ENCODE assay signal across 8 cellular contexts in the genomic region with DNA sequence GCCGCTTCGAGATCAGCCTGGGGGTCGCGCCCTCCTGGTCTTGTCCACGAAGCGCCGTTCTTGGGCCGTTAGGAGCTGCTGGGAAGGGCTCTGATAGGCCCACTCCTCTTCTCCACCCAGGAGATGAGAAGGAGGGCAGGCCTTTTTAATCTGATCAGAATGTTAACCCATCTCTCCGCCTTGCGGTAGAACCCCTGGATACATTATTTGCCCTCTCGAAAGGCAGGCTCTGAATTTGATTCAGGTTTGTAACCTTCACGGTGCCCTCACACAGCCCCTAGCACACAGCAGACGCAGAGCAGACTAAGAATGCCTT. TPM values are rescaled to one million over a fixed set of nuclear protein-coding genes. Genes with fewer than 3 reads are reported as not detected.
DNase-seq lines count a peak whose midpoint lies in the region; ATAC-seq and TF ChIP-seq lines count a peak whose summit lies in the region.

A gene (plus strand): TSS at position 43 of the 316 bp plus-strand sequence. CDS start 9,741 bp downstream, outside the sequence.

- H3K27me3 Mint-ChIP-seq in T-helper 17 cell: peaks cover 4% of the 10 kb centered on the region

- peaks cover 3% of the 10 kb centered on the region for H3K79me2 ChIP-seq in trophoblast cell (ENCODE audit: control insufficient read depth, insufficient read depth, low read length, poor library complexity)

- WGBS in trophoblast cell (ENCODE audit: extremely low coverage, insufficient coverage, insufficient read length): no CpG with 5 or more reads among the region's 13 CpGs

- ATAC-seq in T-helper 17 cell (no peak), GM21423 (IDR thresholded peaks at IDR 0.05; ENCODE audit: unreplicated experiment) (no peak), GM19035 (IDR thresholded peaks at IDR 0.05; ENCODE audit: unreplicated experiment) (no peak)

- no peak within 1 kb of the TSS for H3K23ac ChIP-seq in trophoblast cell (ENCODE audit: low read length)

- no peaks in the 10 kb centered on the region for H3K36me3 ChIP-seq in trophoblast cell (ENCODE audit: control insufficient read depth in 1 of 2, insufficient read depth in 2 of 2, low read length in 2 of 2)

- peak within 1 kb of the TSS; percentile 91 for H2BK120ac ChIP-seq in trophoblast cell (ENCODE audit: insufficient read depth, low read length, poor library complexity)

- H3K9ac ChIP-seq in trophoblast cell (ENCODE audit: low read length): peak within 1 kb of the TSS; percentile 20

- H3K4me3 Mint-ChIP-seq in T-helper 17 cell: peak within 1 kb of the TSS; percentile 88

- H2AK5ac ChIP-seq in trophoblast cell (ENCODE audit: low read length): no peak within 1 kb of the TSS

- in situ Hi-C loops in G401 (cut with HindIII; ENCODE audit: low sequenced_read_pairs): no loop called here

- DNase-seq in G401 (ENCODE audit: low spot score): peak; percentile 13
- DNase-seq in T-helper 17 cell: no peak
- DNase-seq in fibroblast of the aortic adventitia (ENCODE audit: low read depth): no peak
- peak in 1 of 2 donors; percentile 71 for DNase-seq in trophoblast cell
- no peak for DNase-seq in kidney glomerular epithelial cell (lab: John Stamatoyannopoulos, UW)
- DNase-seq in stimulated activated CD4-positive, alpha-beta T cell treated with anti-CD3 and anti-CD28 coated beads, Interleukin-12 subunit alpha, Interleukin-12 subunit beta, amount 100 ng/mL, for 4 hours: no peak

- peaks cover 8% of the 10 kb centered on the region for H3K79me1 ChIP-seq in trophoblast cell (ENCODE audit: low read length)

- peaks cover 9% of the 10 kb centered on the region for H3K4me1 Mint-ChIP-seq in T-helper 17 cell

- peak within 1 kb of the TSS; percentile 64 for H3K4me2 ChIP-seq in trophoblast cell (ENCODE audit: low read length)

- no peaks in the 10 kb centered on the region for H3K27me3 ChIP-seq in trophoblast cell (ENCODE audit: insufficient read depth, low read length)

- H3K4me1 ChIP-seq in trophoblast cell (ENCODE audit: control insufficient read depth in 1 of 2, insufficient read depth in 2 of 2, low read length in 2 of 2): peaks cover 4 to 5% of the 10 kb centered on the region in 2 experiments

- H3K4ac ChIP-seq in trophoblast cell (ENCODE audit: low read depth, low read length): peak within 1 kb of the TSS; percentile 69

- H3K27ac ChIP-seq in trophoblast cell (ENCODE audit: low read depth, low read length): peak within 1 kb of the TSS; percentile 28

- peaks cover 2% of the 10 kb centered on the region for H3K36me3 Mint-ChIP-seq in T-helper 17 cell (ENCODE audit: low read depth)

- H3K9me3 ChIP-seq in T-helper 17 cell (ENCODE audit: control insufficient read depth, low read length, poor library complexity, severe bottlenecking) (no peaks in the 10 kb centered on the region), trophoblast cell (ENCODE audit: insufficient read depth, low read depth, low read length) (peaks cover 3% of the 10 kb centered on the region)

- H2BK5ac ChIP-seq in trophoblast cell (ENCODE audit: low read depth, low read length, poor library complexity): peak within 1 kb of the TSS; percentile 81

- peak within 1 kb of the TSS; percentile 92 for H4K12ac ChIP-seq in trophoblast cell (ENCODE audit: low read depth, low read length)

- H3K4me3 ChIP-seq in fibroblast of the aortic adventitia (ENCODE audit: low read depth, low read length) (peak within 1 kb of the TSS; percentile 80), trophoblast cell (ENCODE audit: low read depth, low read length) (peak within 1 kb of the TSS; percentile 57)

- TF ChIP-seq CTCF in fibroblast of the aortic adventitia (IDR thresholded peaks at IDR 0.05; ENCODE audit: insufficient read depth, low read length): no peak

- peak within 1 kb of the TSS; percentile 87 for H2BK12ac ChIP-seq in trophoblast cell (ENCODE audit: low read length)

- peak within 1 kb of the TSS; percentile 94 for H4K91ac ChIP-seq in trophoblast cell (ENCODE audit: low read depth, low read length)

- H3K14ac ChIP-seq in trophoblast cell (ENCODE audit: low read length): peak within 1 kb of the TSS; percentile 95

- H2AFZ ChIP-seq in trophoblast cell (ENCODE audit: insufficient read depth, low read length, poor library complexity): peak within 1 kb of the TSS; percentile 81

- peak within 1 kb of the TSS; percentile 94 for H3K27ac Mint-ChIP-seq in T-helper 17 cell

- H4K8ac ChIP-seq in trophoblast cell (ENCODE audit: low read depth, low read length): peak within 1 kb of the TSS; percentile 96

- H3K18ac ChIP-seq in trophoblast cell (ENCODE audit: low read length): peak within 1 kb of the TSS; percentile 96

RNA-seq across cellular contexts. Expression of the gene that starts here (rescaled TPM):
- not detected in 2 replicates for total RNA-seq in G401 (2014; rRNA removed; shearing (Covaris generic))
- total RNA-seq in T-helper 17 cell (under 1 TPM in 1 of 2 donors, not detected in 1; 0.22 TPM), fibroblast of the aortic adventitia (ENCODE audit: low replicate concordance) (not detected in 2 replicates)
- polyA plus RNA-seq in trophoblast cell (2013): not detected in 2 replicates

Comparison
In these comparisons a context has a peak if more than half of its experiments do, and no peak if none do; other contexts are left out.
1. Peak in DNase-seq in G401; RNA of the gene not detected or under 1 TPM.